18 cellular contexts compared by ENCODE assay signal in the genomic region with DNA sequence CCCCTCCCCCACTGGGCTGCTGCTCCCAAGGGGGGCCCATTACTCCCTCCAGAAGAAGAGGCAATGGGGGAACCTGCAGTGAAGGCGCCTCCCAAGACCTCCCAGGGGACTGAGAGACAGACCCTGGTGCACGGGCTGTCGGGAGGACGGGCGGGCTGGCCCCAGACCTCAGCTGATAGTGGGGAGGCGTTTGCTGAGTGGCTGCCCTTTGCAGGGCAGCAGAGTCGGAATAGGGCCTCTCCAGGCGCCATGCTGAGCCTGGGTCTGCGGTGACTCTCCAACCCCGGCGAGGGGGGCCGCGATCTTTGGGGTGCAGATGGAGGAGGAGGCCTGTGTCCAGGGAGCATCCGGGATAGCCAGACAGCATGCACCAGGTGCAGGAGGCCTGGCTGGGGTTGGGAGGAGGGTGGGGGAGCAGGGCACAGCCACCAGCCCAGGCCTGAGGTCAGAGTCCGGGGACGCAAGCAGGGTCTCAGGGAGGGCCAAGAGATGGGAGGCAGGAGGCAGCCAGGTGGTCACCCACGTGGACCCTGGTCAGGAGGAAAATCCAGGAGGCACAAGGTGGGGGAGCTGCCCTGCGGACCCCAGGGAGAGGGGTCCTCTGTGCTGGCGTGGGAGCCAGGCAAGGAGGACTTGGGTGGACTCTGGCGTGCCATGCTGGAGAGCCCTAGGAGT. TPM values are rescaled to one million over a fixed set of nuclear protein-coding genes. Genes with fewer than 3 reads are reported as not detected.
DNase-seq lines count a peak whose midpoint lies in the region; ATAC-seq, FAIRE-seq and TF ChIP-seq lines count a peak whose summit lies in the region.
"Had no signal": no experiment of that assay in that cellular context is flagged by ENCODE, and none has a peak within 500 bp of the region (broad histone marks: within the 10 kb centered on the region; RNA-seq: fewer than 3 reads in every experiment).

No MANE protein-coding gene starts in this region.

- FAIRE-seq in astrocyte (lab: Jason Lieb, UNC) = no peak

- H3K27ac ChIP-seq in SK-N-SH (ENCODE audit: low read depth in 2 of 2, low read length in 1 of 2) (peak overlapping the region in 1 of 2 experiments; percentile 17; a peak in 1 of 4 replicates), astrocyte (ENCODE audit: low read depth, low read length) (peak overlapping the region; percentile 26), left lung (peak overlapping the region; percentile 28 to 44), subcutaneous abdominal adipose tissue (ENCODE audit: low read depth, low read length) (peak overlapping the region; percentile 50), foreskin keratinocyte (no peak overlapping the region)
- H3K27ac ChIP-seq: 22Rv1 had no signal

- H3F3A ChIP-seq in SK-N-SH (replicated peaks; ENCODE audit: insufficient read depth) = no peaks in the 10 kb centered on the region

- H3K4me1 ChIP-seq in SK-N-SH (ENCODE audit: control insufficient read depth in 1 of 2, insufficient read depth in 2 of 2, low read depth in 1 of 2, low read length in 1 of 2) = peaks cover 7 to 45% of the 10 kb centered on the region in 2 experiments; a peak in 2 of 4 replicates
- H3K4me1 ChIP-seq in astrocyte (ENCODE audit: insufficient read depth, low read length) = peaks cover 46% of the 10 kb centered on the region
- peaks cover 16 to 24% of the 10 kb centered on the region in 2 donors for H3K4me1 ChIP-seq in left lung
- peaks cover 7 to 58% (median 48%) of the 10 kb centered on the region in 5 donors for H3K4me1 ChIP-seq in subcutaneous abdominal adipose tissue (ENCODE audit: control insufficient read depth in 5 of 5, insufficient read depth in 5 of 5, low read length in 5 of 5)
- H3K4me1 ChIP-seq in foreskin keratinocyte = peaks cover 8% of the 10 kb centered on the region

- H3K9ac ChIP-seq in SK-N-SH = no peak overlapping the region
- H3K9ac ChIP-seq in astrocyte (ENCODE audit: low read length) = peak overlapping the region; percentile 31
- no peak overlapping the region for H3K9ac ChIP-seq in subcutaneous abdominal adipose tissue (ENCODE audit: low read length in 5 of 5)

- TF ChIP-seq CTCF in SK-N-SH (IDR thresholded peaks at IDR 0.05) (no peak), astrocyte (IDR thresholded peaks at IDR 0.05; ENCODE audit: insufficient read depth, low read depth, low read length) (no peak), left lung (IDR thresholded peaks at IDR 0.05) (no peak), foreskin keratinocyte (conservative IDR thresholded peaks at IDR 0.05) (no peak)

- H3K36me3 ChIP-seq in SK-N-SH (replicated peaks in 1 of 2; ENCODE audit: control insufficient read depth in 1 of 2, insufficient read depth in 2 of 2, low read length in 1 of 2) = no peaks in the 10 kb centered on the region
- no peaks in the 10 kb centered on the region for H3K36me3 ChIP-seq in astrocyte (ENCODE audit: insufficient read depth, low read length)
- no peaks in the 10 kb centered on the region for H3K36me3 ChIP-seq in left lung
- H3K36me3 ChIP-seq in subcutaneous abdominal adipose tissue (ENCODE audit: control insufficient read depth in 5 of 5, insufficient read depth in 5 of 5, low read length in 5 of 5) = no peaks in the 10 kb centered on the region

- H2AFZ ChIP-seq in SK-N-SH (ENCODE audit: low read depth) (no peak overlapping the region), astrocyte (ENCODE audit: low read depth, low read length) (no peak overlapping the region)

- WGBS in SK-N-SH (ENCODE audit: low lambda C conversion rate) = 93% methylated on average over 13 of the region's 20 CpGs

- H3K4me2 ChIP-seq in SK-N-SH (peak overlapping the region; percentile 62; the same call in 1 of the 2 replicates), astrocyte (ENCODE audit: low read length) (peak overlapping the region; percentile 68)

- POLR2A ChIA-PET in SK-N-SH (lab: Yijun Ruan, JAX) = no interaction called here

- H3K27me3 ChIP-seq in SK-N-SH (ENCODE audit: insufficient read depth) (no peaks in the 10 kb centered on the region), astrocyte (ENCODE audit: insufficient read depth, low read length) (no peaks in the 10 kb centered on the region), left lung (peaks cover 3 to 31% of the 10 kb centered on the region in 2 donors), subcutaneous abdominal adipose tissue (ENCODE audit: control insufficient read depth in 5 of 5, insufficient read depth in 4 of 5, low read length in 5 of 5) (peaks cover 5 to 13% (median 8%) of the 10 kb centered on the region in 5 donors), foreskin keratinocyte (peaks cover 36% of the 10 kb centered on the region)

- no peak overlapping the region for H3K27ac Mint-ChIP-seq in astrocyte (ENCODE audit: unreplicated experiment)
- H3K27ac Mint-ChIP-seq: activated CD4-positive, alpha-beta T cell treated with anti-CD3 and anti-CD28 coated beads, Interleukin-2, amount 10 ng/mL, durations not matched to agents 7 days and 5 days; activated T-helper 17 cell treated with anti-CD3 and anti-CD28 coated beads, Interleukin-2, amount 50 U/mL, for 72 hours; T-helper 1 cell treated with Interleukin-12 subunit alpha and Interleukin-12 subunit beta and Interleukin-4 antibody, amounts not matched to agents 30 μg/mL and 1 μg/mL, for 36 hours had no signal

- H3K4me3 ChIP-seq in SK-N-SH (ENCODE audit: low read depth in 2 of 2, low read length in 1 of 2) = no peak overlapping the region; a peak in 1 of 4 replicates
- peak overlapping the region; percentile 17 for H3K4me3 ChIP-seq in astrocyte (ENCODE audit: insufficient read depth, low read depth, low read length)
- no peak overlapping the region for H3K4me3 ChIP-seq in left lung
- no peak overlapping the region for H3K4me3 ChIP-seq in subcutaneous abdominal adipose tissue (ENCODE audit: low read depth in 1 of 5, low read length in 5 of 5)

- CTCF ChIA-PET in SK-N-SH (lab: Yijun Ruan, JAX) = interaction anchor here (1.2 to 3.1 kb wide), 5 partner anchors 10 to 161 kb away, joined by 4 to 15 read pairs (median 6); no protein-coding TSS in a partner anchor

- H3K4me3 Mint-ChIP-seq in astrocyte (ENCODE audit: unreplicated experiment) = no peak overlapping the region
- H3K4me3 Mint-ChIP-seq: activated CD4-positive, alpha-beta T cell treated with anti-CD3 and anti-CD28 coated beads, Interleukin-2, amount 10 ng/mL, durations not matched to agents 7 days and 5 days; activated T-helper 17 cell treated with anti-CD3 and anti-CD28 coated beads, Interleukin-2, amount 50 U/mL, for 72 hours; T-helper 1 cell treated with Interleukin-12 subunit alpha and Interleukin-12 subunit beta and Interleukin-4 antibody, amounts not matched to agents 30 μg/mL and 1 μg/mL, for 36 hours had no signal

- H4K20me1 ChIP-seq in SK-N-SH (ENCODE audit: insufficient read depth) (no peaks in the 10 kb centered on the region), astrocyte (ENCODE audit: insufficient read depth, low read length) (no peaks in the 10 kb centered on the region)

- DNase-seq in SK-N-SH = no peak
- DNase-seq in astrocyte (ENCODE audit: low read depth) = no peak
- DNase-seq in left lung = peak; percentile 33 to 73
- DNase-seq in activated CD4-positive, alpha-beta T cell treated with anti-CD3 and anti-CD28 coated beads for 1 hour = no peak
- DNase-seq in foreskin keratinocyte = no peak
- no peak for DNase-seq in NAMALWA (ENCODE audit: low spot score)
- DNase-seq: activated CD4-positive, alpha-beta T cell treated with anti-CD3 and anti-CD28 coated beads, Interleukin-2, amount 10 ng/mL, durations not matched to agents 7 days and 5 days; central memory CD4-positive, alpha-beta T cell; OCI-M1; trophoblast cell had no signal

- no peaks in the 10 kb centered on the region for H3K9me3 Mint-ChIP-seq in astrocyte (ENCODE audit: unreplicated experiment)
- H3K9me3 Mint-ChIP-seq: activated CD4-positive, alpha-beta T cell treated with anti-CD3 and anti-CD28 coated beads, Interleukin-2, amount 10 ng/mL, durations not matched to agents 7 days and 5 days; activated T-helper 17 cell treated with anti-CD3 and anti-CD28 coated beads, Interleukin-2, amount 50 U/mL, for 72 hours; T-helper 1 cell treated with Interleukin-12 subunit alpha and Interleukin-12 subunit beta and Interleukin-4 antibody, amounts not matched to agents 30 μg/mL and 1 μg/mL, for 36 hours had no signal

- TF ChIP-seq RAD21 in SK-N-SH (IDR thresholded peaks at IDR 0.05; ENCODE audit: low read length) = no peak

- H3K79me2 ChIP-seq in SK-N-SH (ENCODE audit: insufficient read depth) (no peaks in the 10 kb centered on the region), astrocyte (ENCODE audit: insufficient read depth, low read length) (no peaks in the 10 kb centered on the region)

- intact Hi-C loops in left lung (cut with DNase I) = no loop called here

- H3K27me3 Mint-ChIP-seq in astrocyte (ENCODE audit: low read depth, unreplicated experiment) = peaks cover 20% of the 10 kb centered on the region

- TF ChIP-seq EP300 in SK-N-SH (IDR thresholded peaks at IDR 0.05; ENCODE audit: borderline replicate concordance in 1 of 2, low read depth in 1 of 2, low read length in 1 of 2) = no peak

- H3K4me1 Mint-ChIP-seq in astrocyte (ENCODE audit: low read depth, unreplicated experiment) = peaks cover 7% of the 10 kb centered on the region
- H3K4me1 Mint-ChIP-seq: activated CD4-positive, alpha-beta T cell treated with anti-CD3 and anti-CD28 coated beads, Interleukin-2, amount 10 ng/mL, durations not matched to agents 7 days and 5 days; activated T-helper 17 cell treated with anti-CD3 and anti-CD28 coated beads, Interleukin-2, amount 50 U/mL, for 72 hours had no signal

- no peaks in the 10 kb centered on the region for H3K9me2 ChIP-seq in SK-N-SH

- ATAC-seq in SK-N-SH treated with all-trans-retinoic acid at 6 μM for 48 hours (no peak), left lung (no peak), foreskin keratinocyte (no peak)
- ATAC-seq: activated T-helper 17 cell treated with anti-CD3 and anti-CD28 coated beads, Interleukin-2, amount 50 U/mL, for 72 hours had no signal

- no peaks in the 10 kb centered on the region for H3K36me3 Mint-ChIP-seq in astrocyte (ENCODE audit: low read depth, unreplicated experiment)

- H3K9me3 ChIP-seq in SK-N-SH (no peaks in the 10 kb centered on the region), astrocyte (ENCODE audit: insufficient read depth, low read depth, low read length) (no peaks in the 10 kb centered on the region), left lung (no peaks in the 10 kb centered on the region), subcutaneous abdominal adipose tissue (ENCODE audit: control insufficient read depth in 5 of 5, low read length in 5 of 5) (no peaks in the 10 kb centered on the region)

RNA-seq across cellular contexts. Expression of a gene that starts 11.0 kb away (rescaled TPM):
- polyA plus RNA-seq in SK-N-SH (2012; rRNA removed) (not detected in 2 replicates), foreskin keratinocyte (not detected in 2 replicates)
- polyA plus RNA-seq in SK-N-SH (2012; cell fraction: cytosol; rRNA removed) = not detected in 2 replicates
- polyA plus RNA-seq in SK-N-SH (2012; cell fraction: nucleus; rRNA removed) = 0.01 and 0.06 TPM in 2 replicates
- total RNA-seq in astrocyte (not detected in 2 replicates), left lung (1 to 10 TPM in 1 of 2 donors, under 1 TPM in 1; 0.32 to 2.3 TPM), foreskin keratinocyte (not detected in 2 replicates)
- total RNA-seq: activated CD4-positive, alpha-beta T cell treated with anti-CD3 and anti-CD28 coated beads, Interleukin-2, amount 10 ng/mL, durations not matched to agents 7 days and 5 days; activated T-helper 17 cell treated with anti-CD3 and anti-CD28 coated beads, Interleukin-2, amount 50 U/mL, for 72 hours; epithelial cell of proximal tubule; M059J; mononuclear cell had no signal

RNA-seq across cellular contexts. Expression of a gene that starts 21.2 kb away (rescaled TPM):
- not detected in 2 replicates for polyA plus RNA-seq in SK-N-SH (2012; rRNA removed)
- polyA plus RNA-seq in SK-N-SH (2012; cell fraction: cytosol; rRNA removed) = not detected in 2 replicates
- not detected in 2 replicates for polyA plus RNA-seq in SK-N-SH (2012; cell fraction: nucleus; rRNA removed)
- total RNA-seq in astrocyte = 0.43 and 0.59 TPM in 2 replicates
- 10 to 100 TPM; 20.6 to 35.7 TPM for total RNA-seq in left lung
- total RNA-seq in foreskin keratinocyte = 0.14 and 0.17 TPM in 2 replicates
- polyA plus RNA-seq in foreskin keratinocyte = 0.08 and 0.12 TPM in 2 replicates
- total RNA-seq: activated CD4-positive, alpha-beta T cell treated with anti-CD3 and anti-CD28 coated beads, Interleukin-2, amount 10 ng/mL, durations not matched to agents 7 days and 5 days; activated T-helper 17 cell treated with anti-CD3 and anti-CD28 coated beads, Interleukin-2, amount 50 U/mL, for 72 hours; M059J; mononuclear cell had no signal

RNA-seq across cellular contexts. Expression of a gene that starts 48.5 kb away (rescaled TPM):
- polyA plus RNA-seq in SK-N-SH (2012; rRNA removed) = not detected in 2 replicates
- polyA plus RNA-seq in SK-N-SH (2012; cell fraction: cytosol; rRNA removed) = not detected in 2 replicates
- not detected in 2 replicates for polyA plus RNA-seq in SK-N-SH (2012; cell fraction: nucleus; rRNA removed)
- total RNA-seq in astrocyte = not detected in 2 replicates
- not detected for total RNA-seq in left lung
- total RNA-seq in foreskin keratinocyte = not detected in 2 replicates
- polyA plus RNA-seq in foreskin keratinocyte = not detected in 2 replicates
- total RNA-seq: activated CD4-positive, alpha-beta T cell treated with anti-CD3 and anti-CD28 coated beads, Interleukin-2, amount 10 ng/mL, durations not matched to agents 7 days and 5 days; activated T-helper 17 cell treated with anti-CD3 and anti-CD28 coated beads, Interleukin-2, amount 50 U/mL, for 72 hours; epithelial cell of proximal tubule; M059J; mononuclear cell had no signal

Comparison
In these comparisons a context has a peak if more than half of its experiments do, and no peak if none do; other contexts are left out.
1. DNase-seq: peak in left lung (2 of 2); none in SK-N-SH (single experiment), astrocyte (single experiment), activated CD4-positive, alpha-beta T cell treated with anti-CD3 and anti-CD28 coated beads for 1 hour (single experiment), foreskin keratinocyte (0 of 2) and NAMALWA (single experiment).
2. RNA of a gene that starts 21.2 kb away (total RNA-seq): 20.6 to 35.7 TPM in left lung; 0.43 to 0.59 TPM in astrocyte and 0.14 to 0.17 TPM in foreskin keratinocyte; every median in the first group is over 10 times any median in the second.